ENCODE assay signal across 20 cellular contexts in genomic region chr21:16751705-16752104, GRCh38.
A peak's percentile ranks its signal among the peaks of the same experiment; 100 is the strongest.
DNase-seq lines count a peak whose midpoint lies in the region; ATAC-seq and TF ChIP-seq lines count a peak whose summit lies in the region.
"Had no signal": no experiment of that assay in that cellular context is flagged by ENCODE, and none has a peak within 500 bp of the region (broad histone marks: within the 10 kb centered on the region; RNA-seq: fewer than 3 reads in every experiment).

No MANE protein-coding gene starts in this region.

- no peak for TF ChIP-seq EP300 in gastroesophageal sphincter (IDR thresholded peaks at IDR 0.05)

- no peaks in the 10 kb centered on the region for H3K36me3 Mint-ChIP-seq in CD4-positive, alpha-beta memory T cell

- 38% methylated on average over 1 of the region's 1 CpG; no CpG with 5 or more reads in 1 of the 2 donors for WGBS in gastroesophageal sphincter (ENCODE audit: low coverage in 1 of 2), 2 donors

- peaks cover 24% of the 10 kb centered on the region for H3K4me1 ChIP-seq in cardiac muscle cell (ENCODE audit: low read depth)
- H3K4me1 ChIP-seq in muscle layer of duodenum (ENCODE audit: control insufficient read depth in 1 of 2, insufficient read depth in 2 of 2, low read length in 2 of 2): peaks cover 0 to 13% of the 10 kb centered on the region in 2 donors
- H3K4me1 ChIP-seq in CD4-positive, alpha-beta memory T cell (ENCODE audit: insufficient read depth, low read length): no peaks in the 10 kb centered on the region
- H3K4me1 ChIP-seq in gastroesophageal sphincter: peaks cover 0 to 10% (median 0%) of the 10 kb centered on the region in 3 donors

- intact Hi-C loops in cardiac septum (cut with DNase I): no loop called here
- intact Hi-C loops in CD4-positive, alpha-beta memory T cell (cut with micrococcal nuclease): no loop called here

- POLR2A ChIA-PET in CD4-positive, alpha-beta memory T cell (lab: Charles Lee; ENCODE audit: partially characterized antibody): interaction anchor here (0.7 kb wide), 1 partner anchor 294 kb away, joined by 4 read pairs; no protein-coding TSS in a partner anchor

- H3K4me3 ChIP-seq in cardiac muscle cell: no peak overlapping the region
- H3K4me3 ChIP-seq in muscle layer of duodenum (ENCODE audit: low read depth in 1 of 2, low read length in 2 of 2): no peak overlapping the region
- no peak overlapping the region for H3K4me3 ChIP-seq in CD4-positive, alpha-beta memory T cell (ENCODE audit: low read length in 2 of 2)
- no peak overlapping the region for H3K4me3 ChIP-seq in gastroesophageal sphincter
- H3K4me3 ChIP-seq: MG63 had no signal

- no peak overlapping the region for H3K27ac Mint-ChIP-seq in CD4-positive, alpha-beta memory T cell

- H3K27ac ChIP-seq in cardiac muscle cell: peak overlapping the region; percentile 48
- H3K27ac ChIP-seq in caudate nucleus (ENCODE audit: low read depth, low read length): peak overlapping the region; percentile 69
- peak overlapping the region; percentile 5 for H3K27ac ChIP-seq in muscle layer of duodenum (ENCODE audit: low read length)
- H3K27ac ChIP-seq in CD4-positive, alpha-beta memory T cell (ENCODE audit: low read depth, low read length): no peak overlapping the region
- H3K27ac ChIP-seq in gastroesophageal sphincter: no peak overlapping the region
- H3K27ac ChIP-seq: C4-2B had no signal

- no peaks in the 10 kb centered on the region for H3K4me1 Mint-ChIP-seq in CD4-positive, alpha-beta memory T cell

- in situ Hi-C loops in G401 (cut with HindIII; ENCODE audit: low sequenced_read_pairs): no loop called here

- no peaks in the 10 kb centered on the region for H3K27me3 ChIP-seq in cardiac muscle cell
- H3K27me3 ChIP-seq in muscle layer of duodenum (ENCODE audit: low read depth, low read length): no peaks in the 10 kb centered on the region
- H3K27me3 ChIP-seq in CD4-positive, alpha-beta memory T cell (ENCODE audit: insufficient read depth, low read length): no peaks in the 10 kb centered on the region
- no peaks in the 10 kb centered on the region for H3K27me3 ChIP-seq in gastroesophageal sphincter
- H3K27me3 ChIP-seq: MG63 had no signal

- H3K9me3 Mint-ChIP-seq in CD4-positive, alpha-beta memory T cell: peaks cover 0 to 12% (median 6%) of the 10 kb centered on the region in 8 donors

- no peak overlapping the region for H3K4me3 Mint-ChIP-seq in CD4-positive, alpha-beta memory T cell

- DNase-seq in cardiac muscle cell (ENCODE audit: low read depth in 1 of 2, low spot score in 1 of 2) (peak in 1 of 2 donors; percentile 40), cardiac septum (ENCODE audit: low spot score) (no peak), caudate nucleus (lab: John Stamatoyannopoulos, UW) (no peak), G401 (ENCODE audit: low spot score) (no peak), COLO829 (ENCODE audit: low spot score) (no peak)
- no peak for DNase-seq in CD4-positive, alpha-beta memory T cell
- DNase-seq: GOT3; HCEC 1CT; MG63; NCI-H1417 treated with DMSO at 0.1 percent for 48 hours; NCI-H187; NCI-H2227 treated with DMSO at 0.1 percent for 48 hours; NCI-H510A treated with DMSO at 0.1 percent for 48 hours; NCI-H748 treated with DMSO at 0.1 percent for 48 hours; NK-92 treated with Interleukin-12 subunit alpha and Interleukin-12 subunit beta, amount 100 ng/mL, for 24 hours; SIG-M5 had no signal

- TF ChIP-seq POLR2A in gastroesophageal sphincter (IDR thresholded peaks at IDR 0.05): no peak

- H3K36me3 ChIP-seq in cardiac muscle cell (no peaks in the 10 kb centered on the region), muscle layer of duodenum (ENCODE audit: control insufficient read depth in 1 of 2, insufficient read depth in 2 of 2, low read length in 2 of 2) (no peaks in the 10 kb centered on the region), gastroesophageal sphincter (no peaks in the 10 kb centered on the region)
- no peaks in the 10 kb centered on the region for H3K36me3 ChIP-seq in CD4-positive, alpha-beta memory T cell (ENCODE audit: insufficient read depth, low read length)
- H3K36me3 ChIP-seq: MG63 had no signal

- H3K9me3 ChIP-seq in cardiac muscle cell (ENCODE audit: low read depth) (no peaks in the 10 kb centered on the region), muscle layer of duodenum (ENCODE audit: control insufficient read depth in 1 of 2, low read length in 2 of 2) (no peaks in the 10 kb centered on the region), gastroesophageal sphincter (no peaks in the 10 kb centered on the region)
- H3K9me3 ChIP-seq in CD4-positive, alpha-beta memory T cell (ENCODE audit: control insufficient read depth in 1 of 2, low read length in 2 of 2): peaks cover 0 to 5% of the 10 kb centered on the region in 2 donors
- H3K9me3 ChIP-seq: MG63 had no signal

- no peaks in the 10 kb centered on the region for H3K27me3 Mint-ChIP-seq in CD4-positive, alpha-beta memory T cell

- TF ChIP-seq CTCF in cardiac muscle cell (IDR thresholded peaks at IDR 0.05; ENCODE audit: low read depth, low read length) (no peak), gastroesophageal sphincter (IDR thresholded peaks at IDR 0.05) (no peak)

- CTCF ChIA-PET in CD4-positive, alpha-beta memory T cell (lab: Charles Lee; ENCODE audit: partially characterized antibody): no interaction called here

- ATAC-seq in gastroesophageal sphincter: no peak
- ATAC-seq: Panc1 had no signal

Comparison
In these comparisons a context has a peak if more than half of its experiments do, and no peak if none do; other contexts are left out.
1. H3K27ac ChIP-seq: peak in cardiac muscle cell (single experiment), caudate nucleus (single experiment) and muscle layer of duodenum (single experiment); none in CD4-positive, alpha-beta memory T cell (single experiment) and gastroesophageal sphincter (0 of 4).